Comparison of ENCODE assay signal across 17 cellular contexts in genomic region chr7:157047148-157047547, GRCh38. TPM values are rescaled to one million over a fixed set of nuclear protein-coding genes. Genes with fewer than 3 reads are reported as not detected.
"Had no signal": no experiment of that assay in that cellular context is flagged by ENCODE, and none has a peak within 500 bp of the region (broad histone marks: within the 10 kb centered on the region; RNA-seq: fewer than 3 reads in every experiment).

No MANE protein-coding gene starts in this region.

- H3K27me3 ChIP-seq: ovary had no signal

- DNase-seq: activated CD4-positive, alpha-beta T cell treated with anti-CD3 and anti-CD28 coated beads for 48 hours; activated naive CD4-positive, alpha-beta T cell treated with anti-CD3 and anti-CD28 coated beads for 36 hours; activated T-cell treated with anti-CD3 and anti-CD28 coated beads for 4 hours; caudate nucleus; effector memory CD4-positive, alpha-beta T cell; ovary; retina; T-helper 1 cell; transverse colon had no signal

- H3K4me3 ChIP-seq: coronary artery, ovary, skin epidermis, transverse colon had no signal

- H3K9me3 ChIP-seq: ovary, transverse colon had no signal

- H3K27ac ChIP-seq: coronary artery, ovary, skin epidermis, transverse colon had no signal

- ATAC-seq: activated T-helper 17 cell treated with anti-CD3 and anti-CD28 coated beads, Interleukin-2, amount 50 U/mL, for 72 hours; stimulated activated effector memory CD8-positive, alpha-beta T cell treated with anti-CD3 and anti-CD28 coated beads, Interleukin-12 subunit alpha, Interleukin-12 subunit beta, amount 100 ng/mL, for 72 hours; WTC11 had no signal

- H3K36me3 ChIP-seq: ovary, transverse colon had no signal

- FAIRE-seq: astrocyte had no signal

- H3K4me1 ChIP-seq: transverse colon had no signal

RNA-seq across cellular contexts. Expression of gene MNX1, which starts 36.7 kb away (rescaled TPM):
- total RNA-seq: activated CD8-positive, alpha-beta memory T cell treated with anti-CD3 and anti-CD28 coated beads for 36 hours; activated T-helper 17 cell treated with anti-CD3 and anti-CD28 coated beads, Interleukin-2, amount 50 U/mL, for 72 hours; astrocyte; liver; ovary had no signal
- polyA plus RNA-seq: ovary had no signal
